In the genomic region with DNA sequence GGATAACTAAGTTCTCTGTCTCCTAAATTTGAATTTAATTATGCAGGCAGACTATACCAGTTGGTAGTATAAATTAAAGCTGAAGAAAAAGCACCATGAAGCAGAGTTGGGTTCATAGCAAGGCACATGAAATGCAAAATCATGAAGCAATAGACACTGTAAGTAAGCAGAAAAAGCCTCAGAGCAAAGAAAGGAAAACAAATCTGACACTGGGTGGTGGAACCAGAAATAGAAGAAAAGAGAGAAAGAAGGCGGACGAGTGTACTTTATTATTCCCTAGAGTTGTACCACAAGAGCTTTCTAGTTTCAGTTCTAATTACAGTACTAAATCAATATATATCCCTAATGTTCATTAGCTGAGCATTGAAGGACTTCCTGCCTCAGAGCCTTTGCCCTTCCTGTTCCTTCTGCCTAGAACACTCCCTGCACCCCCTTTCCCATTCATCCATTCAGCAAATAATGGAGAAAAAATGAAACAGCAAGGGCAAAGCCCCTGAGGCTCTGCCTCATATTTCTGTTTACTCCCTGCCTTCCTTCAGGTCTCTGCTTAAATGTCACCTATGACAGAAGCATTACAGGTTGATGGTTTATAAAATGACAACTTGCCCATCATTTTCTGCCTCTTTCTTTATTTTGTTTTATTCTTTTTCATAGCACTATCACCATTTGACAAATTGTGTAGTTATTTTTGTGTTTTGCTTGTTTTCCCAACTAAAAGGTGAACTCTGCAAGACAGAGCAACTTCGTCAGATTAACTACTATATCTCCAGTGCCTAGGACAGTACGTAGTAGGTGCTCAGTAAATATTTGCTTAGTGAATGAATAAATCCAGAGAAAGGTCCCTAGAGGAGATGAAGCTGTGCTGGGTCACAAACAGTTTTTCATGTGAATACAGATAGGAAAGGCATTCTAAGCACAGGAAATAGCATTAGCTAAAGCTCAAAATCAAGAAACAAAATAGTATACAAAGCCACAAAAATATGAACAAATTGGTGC, we compare ENCODE assay signal across 26 cellular contexts.
A peak's percentile ranks its signal among the peaks of the same experiment; 100 is the strongest.
DNase-seq lines count a peak whose midpoint lies in the region; ATAC-seq and TF ChIP-seq lines count a peak whose summit lies in the region.
"Had no signal": no experiment of that assay in that cellular context is flagged by ENCODE, and none has a peak within 500 bp of the region (broad histone marks: within the 10 kb centered on the region; RNA-seq: fewer than 3 reads in every experiment).

No MANE protein-coding gene starts in this region.

- intact Hi-C loops in prostate gland (cut with DNase I): no loop called here

- TF ChIP-seq CTCF in prostate gland (IDR thresholded peaks at IDR 0.05): no peak

- no peaks in the 10 kb centered on the region for H3K27me3 ChIP-seq in prostate gland (replicated peaks; ENCODE audit: insufficient read depth)
- H3K27me3 ChIP-seq: esophagus squamous epithelium, uterus had no signal

- no peaks in the 10 kb centered on the region for H3K4me1 ChIP-seq in prostate gland (replicated peaks)
- H3K4me1 ChIP-seq: esophagus squamous epithelium, uterus had no signal

- H3K4me3 ChIP-seq in prostate gland: no peak overlapping the region
- H3K4me3 ChIP-seq: esophagus squamous epithelium, K562, thoracic aorta, uterus had no signal

- no peaks in the 10 kb centered on the region for H3K36me3 ChIP-seq in prostate gland
- H3K36me3 ChIP-seq: esophagus squamous epithelium, thoracic aorta, uterus had no signal

- no peak for TF ChIP-seq POLR2A in prostate gland (IDR thresholded peaks at IDR 0.05)

- peak; percentile 66 for ATAC-seq in left lobe of liver
- ATAC-seq: K562, left cardiac atrium had no signal

- whole genome bisulfite sequencing in prostate gland: 72% methylated on average over 4 of the region's 4 CpGs

- no peak overlapping the region for H3K27ac ChIP-seq in prostate gland
- H3K27ac ChIP-seq: esophagus squamous epithelium, thoracic aorta, uterus had no signal

- DNase-seq in NCI-H2107 treated with DMSO at 0.1 percent for 48 hours (lab: John Stamatoyannopoulos, UW; ENCODE audit: unreplicated experiment): peak; percentile 38
- DNase-seq in NCI-H2107 (lab: John Stamatoyannopoulos, UW): no peak
- DNase-seq in NCI-H69 (lab: John Stamatoyannopoulos, UW): peak; percentile 88
- DNase-seq in left lobe of liver (ENCODE audit: low spot score): no peak
- DNase-seq in NCI-H510A (lab: John Stamatoyannopoulos, UW): no peak
- no peak for DNase-seq in HuH-7 (ENCODE audit: low spot score)
- DNase-seq in GF-D8 (lab: John Stamatoyannopoulos, UW): no peak
- DNase-seq in prostate gland (ENCODE audit: low spot score): no peak
- DNase-seq: activated CD4-positive, alpha-beta T cell treated with anti-CD3 and anti-CD28 coated beads for 48 hours; activated T-cell treated with anti-CD3 and anti-CD28 coated beads, Interleukin-2, amount 50 U/mL, for 48 hours; AML-193; DND-41; esophagus squamous epithelium; foreskin melanocyte; H9; left cardiac atrium; mesenchymal stem cell; NCI-H1694 treated with DMSO at 0.1 percent for 48 hours; NCI-H345; posterior cingulate gyrus; Right ventricle myocardium superior; stimulated activated CD4-positive, alpha-beta T cell treated with anti-CD3 and anti-CD28 coated beads, Interleukin-15, amount 100 ng/mL, for 24 hours; stimulated activated naive CD4-positive, alpha-beta T cell; uterus had no signal

- no peaks in the 10 kb centered on the region for H3K9me3 ChIP-seq in prostate gland
- H3K9me3 ChIP-seq: esophagus squamous epithelium, thoracic aorta, uterus had no signal

Comparison
In these comparisons a context has a peak if more than half of its experiments do, and no peak if none do; other contexts are left out.
1. DNase-seq: peak in NCI-H2107 treated with DMSO at 0.1 percent for 48 hours (single experiment) and NCI-H69 (single experiment); none in NCI-H2107 (single experiment), left lobe of liver (single experiment), NCI-H510A (single experiment), HuH-7 (single experiment), GF-D8 (single experiment) and prostate gland (single experiment).